Comparison of ENCODE assay signal across 8 cellular contexts in genomic region chr9:36190388-36191289, GRCh38. TPM values are rescaled to one million over a fixed set of nuclear protein-coding genes. Genes with fewer than 3 reads are reported as not detected.
DNase-seq lines count a peak whose midpoint lies in the region; ATAC-seq and TF ChIP-seq lines count a peak whose summit lies in the region.

A gene with protein sequence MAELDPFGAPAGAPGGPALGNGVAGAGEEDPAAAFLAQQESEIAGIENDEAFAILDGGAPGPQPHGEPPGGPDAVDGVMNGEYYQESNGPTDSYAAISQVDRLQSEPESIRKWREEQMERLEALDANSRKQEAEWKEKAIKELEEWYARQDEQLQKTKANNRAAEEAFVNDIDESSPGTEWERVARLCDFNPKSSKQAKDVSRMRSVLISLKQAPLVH (plus strand): TSS chr9:36190921. CDS start chr9:36191057, 136 bp downstream.

- DNase-seq in AG08395 (ENCODE audit: low spot score) (peak; percentile 99), NCI-H2196 treated with DMSO at 0.1 percent for 48 hours (lab: John Stamatoyannopoulos, UW; ENCODE audit: unreplicated experiment) (peak; percentile 97), breast epithelium (ENCODE audit: low spot score in 2 of 2) (peak; percentile 95 to 99)

- intact Hi-C loops in breast epithelium (cut with DNase I; ENCODE audit: low total_unique reads): no loop called here

- peak; percentile 98 for ATAC-seq in GM18873 (IDR thresholded peaks at IDR 0.05; ENCODE audit: low FRiP score, unreplicated experiment)
- peak; percentile 93 for ATAC-seq in HG03139 (IDR thresholded peaks at IDR 0.05; ENCODE audit: unreplicated experiment)

- H3K27me3 ChIP-seq in breast epithelium: no peaks in the 10 kb centered on the region
- H3K27me3 ChIP-seq in skeletal muscle tissue (ENCODE audit: control insufficient read depth in 3 of 3, insufficient read depth in 3 of 3, low read length in 3 of 3): no peaks in the 10 kb centered on the region

- H3K9ac ChIP-seq in skeletal muscle tissue (ENCODE audit: low read depth in 1 of 3, low read length in 3 of 3): peak within 1 kb of the TSS; percentile 92 to 98 (median 93)

- H3K36me3 ChIP-seq in breast epithelium (no peaks in the 10 kb centered on the region), skeletal muscle tissue (ENCODE audit: control insufficient read depth in 3 of 3, insufficient read depth in 3 of 3, low read length in 3 of 3) (no peaks in the 10 kb centered on the region)

- peaks cover 8 to 26% of the 10 kb centered on the region in 2 donors for H3K4me1 ChIP-seq in breast epithelium
- H3K4me1 ChIP-seq in skeletal muscle tissue (ENCODE audit: control insufficient read depth in 3 of 3, insufficient read depth in 3 of 3, low read length in 3 of 3): peaks cover 25 to 43% (median 39%) of the 10 kb centered on the region in 3 donors

- peak; percentile 61 for TF ChIP-seq POLR2A in breast epithelium (IDR thresholded peaks at IDR 0.05)

- H3K27ac ChIP-seq in VCaP: peak within 1 kb of the TSS; percentile 93
- H3K27ac ChIP-seq in breast epithelium: peak within 1 kb of the TSS; percentile 86 to 91
- H3K27ac ChIP-seq in skeletal muscle tissue (ENCODE audit: low read depth, low read length): peak within 1 kb of the TSS; percentile 94

- H3K4me3 ChIP-seq in breast epithelium (peak within 1 kb of the TSS; percentile 69 to 98 (median 83)), iPS-18c (ENCODE audit: insufficient read depth, low read depth, low read length) (peak within 1 kb of the TSS; percentile 94), skeletal muscle tissue (ENCODE audit: low read length in 3 of 3) (peak within 1 kb of the TSS; percentile 88 to 96 (median 94))

- H3K9me3 ChIP-seq in breast epithelium: no peaks in the 10 kb centered on the region
- H3K9me3 ChIP-seq in iPS-18c (ENCODE audit: control insufficient read depth, insufficient read depth, low read length): no peaks in the 10 kb centered on the region
- H3K9me3 ChIP-seq in skeletal muscle tissue (ENCODE audit: control insufficient read depth in 3 of 3, low read length in 3 of 3): no peaks in the 10 kb centered on the region

- TF ChIP-seq CTCF in VCaP (conservative IDR thresholded peaks at IDR 0.05) (peak; percentile 75), breast epithelium (IDR thresholded peaks at IDR 0.05) (peak; percentile 41 to 65 (median 60))

RNA-seq across cellular contexts. Expression of the gene that starts here (rescaled TPM):
- total RNA-seq in breast epithelium: 100 to 1,000 TPM; 177 to 202 (median 178) TPM
- total RNA-seq in skeletal muscle tissue: 114 TPM

Comparison
In these comparisons a context has a peak if more than half of its experiments do, and no peak if none do; other contexts are left out.
1. Peak in every context shown above with its lines: DNase-seq, ATAC-seq, H3K4me3 ChIP-seq and H3K27ac ChIP-seq.